8 cellular contexts compared by ENCODE assay signal in the genomic region with DNA sequence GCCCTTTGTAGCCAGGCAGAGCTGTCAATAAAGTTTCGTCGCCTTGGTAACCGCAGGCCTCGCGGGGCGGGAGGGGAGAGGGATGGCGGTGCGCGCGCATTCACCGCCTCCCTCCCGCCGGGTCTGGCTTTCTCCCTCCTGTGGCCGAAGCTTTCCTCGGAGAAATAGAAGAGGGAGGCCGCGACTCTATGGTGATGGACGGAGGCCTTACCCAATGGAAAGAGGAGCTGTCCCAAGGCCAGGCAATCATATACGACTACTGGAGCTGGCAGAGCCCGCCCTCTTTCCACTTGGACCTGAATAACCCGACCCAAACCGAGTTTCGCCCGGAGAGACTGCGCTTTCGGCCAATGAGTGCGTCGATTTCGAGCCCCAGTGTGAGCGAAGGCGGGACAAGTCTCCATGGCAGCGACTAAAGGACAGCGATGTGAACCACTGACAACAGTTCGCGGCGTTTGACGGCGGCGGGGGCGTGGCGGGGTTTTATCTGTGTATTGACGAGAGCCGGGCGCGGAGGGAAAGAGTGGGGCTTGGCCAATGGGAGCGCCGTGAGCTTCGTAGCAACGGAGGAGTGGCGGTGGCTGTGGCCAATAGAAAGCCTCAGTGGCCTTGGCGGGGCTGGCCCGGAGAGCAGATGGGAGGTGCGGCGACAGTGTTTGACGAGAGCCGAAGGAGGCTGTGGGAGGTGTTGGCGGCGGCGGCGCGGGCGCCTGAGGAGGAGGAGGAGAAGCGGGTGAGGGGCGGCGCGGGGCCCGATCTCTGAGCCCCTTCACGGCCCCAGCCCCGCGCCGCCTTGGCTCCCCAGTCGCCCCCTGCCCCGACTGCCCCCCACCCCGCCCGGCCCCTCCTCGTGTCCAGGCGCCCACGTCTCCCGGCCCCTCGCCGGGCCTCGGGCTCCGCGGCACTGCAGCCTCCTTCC. TPM values are rescaled to one million over a fixed set of nuclear protein-coding genes. Genes with fewer than 3 reads are reported as not detected.
A peak's percentile ranks its signal among the peaks of the same experiment; 100 is the strongest.
DNase-seq lines count a peak whose midpoint lies in the region; TF ChIP-seq lines count a peak whose summit lies in the region.

TSS of gene KMT5C (plus strand) at position 652 of the 919 bp plus-strand sequence. CDS start 2,061 bp downstream, outside the sequence.

- H3K4me1 ChIP-seq in neuron (ENCODE audit: insufficient read depth, low read length) (peaks cover 13% of the 10 kb centered on the region), subcutaneous abdominal adipose tissue (ENCODE audit: control insufficient read depth in 5 of 5, insufficient read depth in 5 of 5, low read length in 5 of 5) (peaks cover 9 to 30% (median 24%) of the 10 kb centered on the region in 5 donors)

- H3K9me3 ChIP-seq in neuron (ENCODE audit: low read length): no peaks in the 10 kb centered on the region
- no peaks in the 10 kb centered on the region for H3K9me3 ChIP-seq in subcutaneous abdominal adipose tissue (ENCODE audit: control insufficient read depth in 5 of 5, low read length in 5 of 5)

- in situ Hi-C loops in SK-MEL-5 (cut with HindIII; ENCODE audit: low pct_unique_long_range_greater_than_20kb, low sequenced_read_pairs): no loop called here

- H3K9ac ChIP-seq in subcutaneous abdominal adipose tissue (ENCODE audit: low read length in 5 of 5): peak within 1 kb of the TSS in 4 of 5 donors; percentile 86 to 93 (median 90)

- H3K27ac ChIP-seq in subcutaneous abdominal adipose tissue (ENCODE audit: low read depth, low read length): peak within 1 kb of the TSS; percentile 84

- H3K4me3 ChIP-seq in neuron (ENCODE audit: low read length) (peak within 1 kb of the TSS; percentile 57), subcutaneous abdominal adipose tissue (ENCODE audit: low read depth in 1 of 5, low read length in 5 of 5) (peak within 1 kb of the TSS; percentile 71 to 95 (median 77))

- peaks cover 16% of the 10 kb centered on the region for H3K36me3 ChIP-seq in neuron (ENCODE audit: insufficient read depth, low read length)
- peaks cover 0 to 24% (median 16%) of the 10 kb centered on the region in 5 donors for H3K36me3 ChIP-seq in subcutaneous abdominal adipose tissue (ENCODE audit: control insufficient read depth in 5 of 5, insufficient read depth in 5 of 5, low read length in 5 of 5)

- CTCF ChIA-PET in HEK293T (lab: Yijun Ruan, JAX): interaction anchor here (0.6 to 1.1 kb wide), 3 partner anchors 19 to 198 kb away, joined by 3 to 4 read pairs (median 3); no protein-coding TSS in a partner anchor

- no peaks in the 10 kb centered on the region for H3K27me3 ChIP-seq in neuron (ENCODE audit: insufficient read depth, low read length)
- H3K27me3 ChIP-seq in subcutaneous abdominal adipose tissue (ENCODE audit: control insufficient read depth in 5 of 5, insufficient read depth in 4 of 5, low read length in 5 of 5): no peaks in the 10 kb centered on the region

- peak within 1 kb of the TSS; percentile 60 for H2AFZ ChIP-seq in neuron (ENCODE audit: low read depth, low read length)

- DNase-seq in GM03348 (ENCODE audit: low spot score): peak; percentile 100
- peak; percentile 98 for DNase-seq in HEK293T (ENCODE audit: extremely low spot score)
- DNase-seq in MV-4-11 (lab: John Stamatoyannopoulos, UW): peak; percentile 100
- DNase-seq in SK-MEL-5 (ENCODE audit: low read depth, low spot score): peak; percentile 100
- peak; percentile 100 for DNase-seq in activated naive CD4-positive, alpha-beta T cell treated with Interleukin-2 at 50 U/mL for 16 hours
- DNase-seq in foreskin melanocyte: peak; percentile 100

- POLR2A ChIA-PET in HEK293T (lab: Yijun Ruan, JAX): interaction anchor here (0.6 to 3.5 kb wide), 30 partner anchors 10 to 315 kb away, joined by 3 to 27 read pairs (median 5); partner anchors contain the start of genes FIZ1, HSPBP1, PPP6R1 and TMEM150B

TF ChIP-seq in HEK293T, 16 proteins besides CTCF, POLR2A, EP300 and RAD21:
- TF ChIP-seq, protein P1, sequence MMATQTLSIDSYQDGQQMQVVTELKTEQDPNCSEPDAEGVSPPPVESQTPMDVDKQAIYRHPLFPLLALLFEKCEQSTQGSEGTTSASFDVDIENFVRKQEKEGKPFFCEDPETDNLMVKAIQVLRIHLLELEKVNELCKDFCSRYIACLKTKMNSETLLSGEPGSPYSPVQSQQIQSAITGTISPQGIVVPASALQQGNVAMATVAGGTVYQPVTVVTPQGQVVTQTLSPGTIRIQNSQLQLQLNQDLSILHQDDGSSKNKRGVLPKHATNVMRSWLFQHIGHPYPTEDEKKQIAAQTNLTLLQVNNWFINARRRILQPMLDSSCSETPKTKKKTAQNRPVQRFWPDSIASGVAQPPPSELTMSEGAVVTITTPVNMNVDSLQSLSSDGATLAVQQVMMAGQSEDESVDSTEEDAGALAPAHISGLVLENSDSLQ (IDR thresholded peaks at IDR 0.05): peak; percentile 100
- TF ChIP-seq LEF1 (IDR thresholded peaks at IDR 0.05; ENCODE audit: borderline replicate concordance) (no peak), ZNF384 (IDR thresholded peaks at IDR 0.05) (no peak), HDGF (IDR thresholded peaks at IDR 0.05; ENCODE audit: borderline replicate concordance) (peak; percentile 54; the same call in 1 of the 2 replicates)

RNA-seq across cellular contexts. Expression of gene KMT5C, which starts in this region (rescaled TPM):
- 5.2 and 7.5 TPM in 2 replicates for total RNA-seq in SK-MEL-5 (2014; rRNA removed; shearing (Covaris generic))
- polyA plus RNA-seq in SK-MEL-5 (2015; cell fraction: cytosol; rRNA removed): 9.0 and 11.5 TPM in 2 replicates
- polyA plus RNA-seq in SK-MEL-5 (2015; cell fraction: nucleus; rRNA removed): 57.1 and 67.8 TPM in 2 replicates

Comparison
In these comparisons a context has a peak if more than half of its experiments do, and no peak if none do; other contexts are left out.
1. Peak in every context shown above with its lines: DNase-seq, H3K4me3 ChIP-seq and H3K27ac ChIP-seq.